In genomic region chr12:15863984-15864383, GRCh38 we compare ENCODE assay signal across 11 cellular contexts. TPM values are rescaled to one million over a fixed set of nuclear protein-coding genes. Genes with fewer than 3 reads are reported as not detected.
DNase-seq lines count a peak whose midpoint lies in the region; ATAC-seq and TF ChIP-seq lines count a peak whose summit lies in the region.
"Had no signal": no experiment of that assay in that cellular context is flagged by ENCODE, and none has a peak within 500 bp of the region (broad histone marks: within the 10 kb centered on the region; RNA-seq: fewer than 3 reads in every experiment).

No MANE protein-coding gene starts in this region.

- no peak overlapping the region for H3K9ac ChIP-seq in OCI-LY3 (ENCODE audit: low read length)

- H3K4me3 Mint-ChIP-seq in stimulated activated naive CD8-positive, alpha-beta T cell treated with anti-CD3 and anti-CD28 coated beads, Interleukin-15, Interleukin-2, amounts not matched to agents 100 ng/mL and 50 ng/mL, for 24 hours = peak overlapping the region; percentile 6
- H3K4me3 Mint-ChIP-seq in progenitor cell of endocrine pancreas (ENCODE audit: low read depth) = no peak overlapping the region
- H3K4me3 Mint-ChIP-seq: effector memory CD8-positive, alpha-beta T cell had no signal

- H3K4me3 ChIP-seq in OCI-LY3 (ENCODE audit: low read length) (peak overlapping the region; percentile 47), PC-9 (no peak overlapping the region)

- ATAC-seq in stimulated activated naive CD8-positive, alpha-beta T cell treated with anti-CD3 and anti-CD28 coated beads, Interleukin-15, Interleukin-2, amounts not matched to agents 100 U/mL and 50 U/mL, for 24 hours = no peak
- peak; percentile 77 for ATAC-seq in HG02943 (IDR thresholded peaks at IDR 0.05; ENCODE audit: low read depth, unreplicated experiment)
- ATAC-seq: effector memory CD8-positive, alpha-beta T cell had no signal

- intact Hi-C loops in PC-9 (cut with micrococcal nuclease; ENCODE audit: unreplicated experiment) = no loop called here

- POLR2A ChIA-PET in PC-9 (lab: Charles Lee; ENCODE audit: unreplicated experiment) = interaction anchor here (0.6 kb wide), 2 partner anchors 18 to 481 kb away, joined by 3 to 7 read pairs; no protein-coding TSS in a partner anchor

- no peaks in the 10 kb centered on the region for H3K79me2 ChIP-seq in OCI-LY3 (ENCODE audit: low read length)
- no peaks in the 10 kb centered on the region for H3K79me2 ChIP-seq in PC-9 (ENCODE audit: low read depth)

- H3K9me3 ChIP-seq in OCI-LY3 (ENCODE audit: insufficient read depth, low read length) = no peaks in the 10 kb centered on the region
- 0 out of 2 replicates have a peak, but pooled peaks cover 3% of the 10 kb centered on the region for H3K9me3 ChIP-seq in PC-9 (ENCODE audit: insufficient read depth, low read depth)

- no peak overlapping the region for H3K27ac Mint-ChIP-seq in stimulated activated naive CD8-positive, alpha-beta T cell treated with anti-CD3 and anti-CD28 coated beads, Interleukin-15, Interleukin-2, amounts not matched to agents 100 ng/mL and 50 ng/mL, for 24 hours
- no peak overlapping the region for H3K27ac Mint-ChIP-seq in progenitor cell of endocrine pancreas
- H3K27ac Mint-ChIP-seq: effector memory CD8-positive, alpha-beta T cell had no signal

- H3K27me3 ChIP-seq in OCI-LY3 (ENCODE audit: low read depth, low read length) = no peaks in the 10 kb centered on the region
- H3K27me3 ChIP-seq in PC-9 (ENCODE audit: insufficient read depth, low read depth) = no peaks in the 10 kb centered on the region

- H3K9me3 Mint-ChIP-seq in stimulated activated naive CD8-positive, alpha-beta T cell treated with anti-CD3 and anti-CD28 coated beads, Interleukin-15, Interleukin-2, amounts not matched to agents 100 ng/mL and 50 ng/mL, for 24 hours = peaks cover 7% of the 10 kb centered on the region
- no peaks in the 10 kb centered on the region for H3K9me3 Mint-ChIP-seq in progenitor cell of endocrine pancreas (ENCODE audit: low read depth)
- H3K9me3 Mint-ChIP-seq: effector memory CD8-positive, alpha-beta T cell had no signal

- H3K27ac ChIP-seq in OCI-LY3 (ENCODE audit: low read length) (no peak overlapping the region), PC-9 (no peak overlapping the region)
- H3K27ac ChIP-seq: C4-2B had no signal

- H3K27me3 Mint-ChIP-seq in stimulated activated naive CD8-positive, alpha-beta T cell treated with anti-CD3 and anti-CD28 coated beads, Interleukin-15, Interleukin-2, amounts not matched to agents 100 ng/mL and 50 ng/mL, for 24 hours = peaks cover 6% of the 10 kb centered on the region
- no peaks in the 10 kb centered on the region for H3K27me3 Mint-ChIP-seq in progenitor cell of endocrine pancreas

- H3K4me2 ChIP-seq in OCI-LY3 (ENCODE audit: low read length) (peak overlapping the region; percentile 50), PC-9 (no peak overlapping the region)

- no peaks in the 10 kb centered on the region for H3K36me3 Mint-ChIP-seq in stimulated activated naive CD8-positive, alpha-beta T cell treated with anti-CD3 and anti-CD28 coated beads, Interleukin-15, Interleukin-2, amounts not matched to agents 100 ng/mL and 50 ng/mL, for 24 hours (ENCODE audit: low read depth)
- no peaks in the 10 kb centered on the region for H3K36me3 Mint-ChIP-seq in progenitor cell of endocrine pancreas (ENCODE audit: insufficient read depth)

- no peaks in the 10 kb centered on the region for H3F3A ChIP-seq in PC-9 (ENCODE audit: insufficient read depth, low read depth)

- no peaks in the 10 kb centered on the region for H3K9me2 ChIP-seq in PC-9 (ENCODE audit: insufficient read depth)

- H2AFZ ChIP-seq in OCI-LY3 (ENCODE audit: low read depth, low read length) (peak overlapping the region; percentile 66), PC-9 (no peak overlapping the region)

- peaks cover 6% of the 10 kb centered on the region for H3K4me1 ChIP-seq in OCI-LY3 (ENCODE audit: low read length)
- no peaks in the 10 kb centered on the region for H3K4me1 ChIP-seq in PC-9 (replicated peaks; ENCODE audit: insufficient read depth)

- H4K20me1 ChIP-seq in OCI-LY3 (ENCODE audit: insufficient read depth, low read length) (no peaks in the 10 kb centered on the region), PC-9 (ENCODE audit: insufficient read depth) (no peaks in the 10 kb centered on the region)

- H3K36me3 ChIP-seq in OCI-LY3 (replicated peaks; ENCODE audit: low read depth, low read length) (no peaks in the 10 kb centered on the region), PC-9 (ENCODE audit: low read depth) (no peaks in the 10 kb centered on the region)

- TF ChIP-seq CTCF in OCI-LY3 (IDR thresholded peaks at IDR 0.05; ENCODE audit: low read depth, low read length) = no peak
- TF ChIP-seq CTCF in progenitor cell of endocrine pancreas (IDR thresholded peaks at IDR 0.05; ENCODE audit: unreplicated experiment) = no peak
- TF ChIP-seq CTCF in PC-9 (conservative IDR thresholded peaks at IDR 0.05) = no peak

- peaks cover 6% of the 10 kb centered on the region for H3K4me1 Mint-ChIP-seq in stimulated activated naive CD8-positive, alpha-beta T cell treated with anti-CD3 and anti-CD28 coated beads, Interleukin-15, Interleukin-2, amounts not matched to agents 100 ng/mL and 50 ng/mL, for 24 hours (ENCODE audit: low read depth)
- H3K4me1 Mint-ChIP-seq in progenitor cell of endocrine pancreas (ENCODE audit: low read depth) = no peaks in the 10 kb centered on the region

- no TSS peak for BruUV-seq in PC-9 (replicated peaks; lab: Mats Ljungman, UMichigan)

- DNase-seq in stimulated activated naive CD8-positive, alpha-beta T cell treated with anti-CD3 and anti-CD28 coated beads, Interleukin-15, Interleukin-2, amounts not matched to agents 100 U/mL and 50 U/mL, for 24 hours = no peak
- DNase-seq in progenitor cell of endocrine pancreas (ENCODE audit: low spot score, unreplicated experiment) = no peak
- no peak for DNase-seq in PC-9
- DNase-seq in DMS114 treated with DMSO at 0.1 percent for 48 hours (lab: John Stamatoyannopoulos, UW; ENCODE audit: unreplicated experiment) = no peak
- DNase-seq in stimulated activated CD4-positive, alpha-beta T cell treated with anti-CD3 and anti-CD28 coated beads, Interleukin-2, amount 100 ng/mL, for 24 hours = no peak
- DNase-seq: effector memory CD8-positive, alpha-beta T cell; midbrain had no signal

- CTCF ChIA-PET in PC-9 (lab: Charles Lee) = no interaction called here

RNA-seq across cellular contexts. Expression of gene STRAP, which starts 18.2 kb away (rescaled TPM):
- total RNA-seq in progenitor cell of endocrine pancreas (229 and 243 TPM in 2 replicates), PC-9 (2021) (164 and 205 TPM in 2 replicates)

RNA-seq across cellular contexts. Expression of gene DERA, which starts 47.1 kb away (rescaled TPM):
- total RNA-seq in progenitor cell of endocrine pancreas (41.9 and 49.8 TPM in 2 replicates), PC-9 (2021) (67.3 and 67.6 TPM in 2 replicates)
